20 cellular contexts compared by ENCODE assay signal in genomic region chr12:512933-513332, GRCh38. TPM values are rescaled to one million over a fixed set of nuclear protein-coding genes. Genes with fewer than 3 reads are reported as not detected.
DNase-seq lines count a peak whose midpoint lies in the region; ATAC-seq, FAIRE-seq and TF ChIP-seq lines count a peak whose summit lies in the region.
"Had no signal": no experiment of that assay in that cellular context is flagged by ENCODE, and none has a peak within 500 bp of the region (broad histone marks: within the 10 kb centered on the region; RNA-seq: fewer than 3 reads in every experiment).

No MANE protein-coding gene starts in this region.

- H3K4me1 ChIP-seq in PC-9 (replicated peaks; ENCODE audit: insufficient read depth) (peaks cover 43% of the 10 kb centered on the region), small intestine (ENCODE audit: control insufficient read depth in 2 of 2, insufficient read depth in 1 of 2, low read depth in 1 of 2, low read length in 1 of 2) (peaks cover 0 to 6% of the 10 kb centered on the region in 2 donors)
- H3K4me1 ChIP-seq: BE2C had no signal

- peaks cover 11% of the 10 kb centered on the region; the same call in 1 of the 2 replicates for H3K27me3 ChIP-seq in PC-9 (ENCODE audit: insufficient read depth, low read depth)
- peaks cover 0 to 4% of the 10 kb centered on the region in 2 donors for H3K27me3 ChIP-seq in small intestine (ENCODE audit: control insufficient read depth in 2 of 2, insufficient read depth in 2 of 2, low read length in 2 of 2)

- no peak for TF ChIP-seq CTCF in PC-9 (conservative IDR thresholded peaks at IDR 0.05)
- no peak for TF ChIP-seq CTCF in endothelial cell (IDR thresholded peaks at IDR 0.05; ENCODE audit: unreplicated experiment)
- no peak for TF ChIP-seq CTCF in type B pancreatic cell (conservative IDR thresholded peaks at IDR 0.05)
- TF ChIP-seq CTCF in activated CD8-positive, alpha-beta T cell treated with anti-CD3 and anti-CD28 coated beads for 36 hours (IDR thresholded peaks at IDR 0.05) = no peak

- POLR2A ChIA-PET in PC-9 (lab: Charles Lee; ENCODE audit: unreplicated experiment) = no interaction called here
- POLR2A ChIA-PET in activated CD8-positive, alpha-beta T cell treated with anti-CD3 and anti-CD28 coated beads for 36 hours (lab: Charles Lee) = no interaction called here

- no peaks in the 10 kb centered on the region for H4K20me1 ChIP-seq in PC-9 (ENCODE audit: insufficient read depth)

- H3K4me2 ChIP-seq in PC-9 = peak overlapping the region; percentile 61

- H3K4me3 ChIP-seq in PC-9 (no peak overlapping the region), small intestine (ENCODE audit: low read depth in 1 of 2, low read length in 2 of 2) (no peak overlapping the region)

- peaks cover 38% of the 10 kb centered on the region for H3F3A ChIP-seq in PC-9 (ENCODE audit: insufficient read depth, low read depth)

- intact Hi-C loops in PC-9 (cut with micrococcal nuclease; ENCODE audit: unreplicated experiment) = no loop called here
- intact Hi-C loops in activated CD8-positive, alpha-beta T cell treated with anti-CD3 and anti-CD28 coated beads for 36 hours (cut with micrococcal nuclease) = no loop called here

- BruUV-seq in PC-9 (replicated peaks; lab: Mats Ljungman, UMichigan) = no TSS peak

- no peaks in the 10 kb centered on the region for H3K79me2 ChIP-seq in PC-9 (ENCODE audit: low read depth)

- H3K4me1 Mint-ChIP-seq in endothelial cell (ENCODE audit: unreplicated experiment) (peaks cover 13% of the 10 kb centered on the region), type B pancreatic cell (ENCODE audit: unreplicated experiment) (peaks cover 22% of the 10 kb centered on the region)
- H3K4me1 Mint-ChIP-seq in activated CD8-positive, alpha-beta T cell treated with anti-CD3 and anti-CD28 coated beads for 36 hours (ENCODE audit: low read depth) = no peaks in the 10 kb centered on the region
- H3K4me1 Mint-ChIP-seq: CD4-positive, CD25-positive, alpha-beta regulatory T cell had no signal

- CTCF ChIA-PET in PC-9 (lab: Charles Lee) = interaction anchor here (1.0 kb wide), 1 partner anchor 36 kb away, joined by 4 read pairs; no protein-coding TSS in a partner anchor
- CTCF ChIA-PET in activated CD8-positive, alpha-beta T cell treated with anti-CD3 and anti-CD28 coated beads for 36 hours (lab: Charles Lee) = no interaction called here

- DNase-seq in PC-9 (no peak), endothelial cell (ENCODE audit: low spot score) (no peak), mesenteric fat pad (ENCODE audit: low spot score) (peak; percentile 26), type B pancreatic cell (ENCODE audit: extremely low spot score, unreplicated experiment) (no peak), small intestine (no peak), GOT3 (lab: John Stamatoyannopoulos, UW) (no peak)
- no peak for DNase-seq in activated CD8-positive, alpha-beta T cell treated with anti-CD3 and anti-CD28 coated beads for 36 hours
- DNase-seq: ACHN; BE2C; C1 segment of cervical spinal cord; CD4-positive, CD25-positive, alpha-beta regulatory T cell; CD8-positive, alpha-beta memory T cell; COR-L47; DMS153; DMS79; GDM1; H9 had no signal

- ATAC-seq in activated CD8-positive, alpha-beta T cell treated with anti-CD3 and anti-CD28 coated beads for 36 hours = no peak

- H3K36me3 Mint-ChIP-seq in endothelial cell (ENCODE audit: low read depth, unreplicated experiment) (peaks cover 8% of the 10 kb centered on the region), type B pancreatic cell (peaks cover 15% of the 10 kb centered on the region)
- H3K36me3 Mint-ChIP-seq in activated CD8-positive, alpha-beta T cell treated with anti-CD3 and anti-CD28 coated beads for 36 hours (ENCODE audit: low read depth) = no peaks in the 10 kb centered on the region
- H3K36me3 Mint-ChIP-seq: CD8-positive, alpha-beta memory T cell had no signal

- H3K27ac ChIP-seq in PC-9 (no peak overlapping the region), small intestine (ENCODE audit: low read depth in 1 of 2, low read length in 1 of 2) (no peak overlapping the region)

- H3K4me3 Mint-ChIP-seq in endothelial cell (ENCODE audit: unreplicated experiment) = peak overlapping the region; percentile 35
- H3K4me3 Mint-ChIP-seq in type B pancreatic cell = peak overlapping the region; percentile 61
- H3K4me3 Mint-ChIP-seq in activated CD8-positive, alpha-beta T cell treated with anti-CD3 and anti-CD28 coated beads for 36 hours = no peak overlapping the region
- H3K4me3 Mint-ChIP-seq: CD4-positive, CD25-positive, alpha-beta regulatory T cell; CD8-positive, alpha-beta memory T cell; H9 had no signal

- H3K9me3 Mint-ChIP-seq in endothelial cell (ENCODE audit: unreplicated experiment) (peaks cover 4% of the 10 kb centered on the region), type B pancreatic cell (peaks cover 15% of the 10 kb centered on the region)
- no peaks in the 10 kb centered on the region for H3K9me3 Mint-ChIP-seq in activated CD8-positive, alpha-beta T cell treated with anti-CD3 and anti-CD28 coated beads for 36 hours
- H3K9me3 Mint-ChIP-seq: CD8-positive, alpha-beta memory T cell had no signal

- FAIRE-seq in small intestine (lab: Jason Lieb, UNC) = no peak
- FAIRE-seq: A204.1, GM12892, H1 had no signal

- H3K36me3 ChIP-seq in PC-9 (ENCODE audit: low read depth) (no peaks in the 10 kb centered on the region), small intestine (ENCODE audit: control insufficient read depth in 2 of 2, insufficient read depth in 2 of 2, low read length in 2 of 2) (no peaks in the 10 kb centered on the region)
- H3K36me3 ChIP-seq: BE2C had no signal

- no peak overlapping the region for H2AFZ ChIP-seq in PC-9

- H3K9me3 ChIP-seq in PC-9 (ENCODE audit: insufficient read depth, low read depth) (0 out of 2 replicates have a peak, but pooled peaks cover 3% of the 10 kb centered on the region), small intestine (ENCODE audit: control insufficient read depth, low read depth) (no peaks in the 10 kb centered on the region)
- H3K9me3 ChIP-seq: BE2C had no signal

- H3K27ac Mint-ChIP-seq in endothelial cell (ENCODE audit: unreplicated experiment) (no peak overlapping the region), type B pancreatic cell (peak overlapping the region; percentile 89)
- H3K27ac Mint-ChIP-seq in activated CD8-positive, alpha-beta T cell treated with anti-CD3 and anti-CD28 coated beads for 36 hours = no peak overlapping the region
- H3K27ac Mint-ChIP-seq: H9 had no signal

- H3K27me3 Mint-ChIP-seq in endothelial cell (ENCODE audit: unreplicated experiment) = peaks cover 3% of the 10 kb centered on the region
- H3K27me3 Mint-ChIP-seq in type B pancreatic cell = peaks cover 14% of the 10 kb centered on the region
- H3K27me3 Mint-ChIP-seq in activated CD8-positive, alpha-beta T cell treated with anti-CD3 and anti-CD28 coated beads for 36 hours = peaks cover 2% of the 10 kb centered on the region

- H3K9me2 ChIP-seq in PC-9 (ENCODE audit: insufficient read depth) = no peaks in the 10 kb centered on the region

- 93 to 96% (median 94%) methylated on average over 6 of the region's 6 CpGs for WGBS in small intestine, 3 donors

RNA-seq across cellular contexts. Expression of gene B4GALNT3, which starts 53.2 kb away (rescaled TPM):
- total RNA-seq in PC-9 (2021) (7.1 and 8.0 TPM in 2 replicates), endothelial cell (ENCODE audit: unreplicated experiment) (4.2 TPM), mesenteric fat pad (0.61 TPM), type B pancreatic cell (ENCODE audit: low replicate concordance) (32.5 and 103 TPM in 2 replicates)
- total RNA-seq in activated CD8-positive, alpha-beta T cell treated with anti-CD3 and anti-CD28 coated beads for 36 hours = 1 to 10 TPM; 2.8 to 3.4 TPM
- 1 to 10 TPM in 1 of 3 donors, under 1 TPM in 1, not detected in 1; 0.45 to 6.6 TPM for polyA plus RNA-seq in small intestine
